ENCODE assay signal across 10 cellular contexts in the genomic region with DNA sequence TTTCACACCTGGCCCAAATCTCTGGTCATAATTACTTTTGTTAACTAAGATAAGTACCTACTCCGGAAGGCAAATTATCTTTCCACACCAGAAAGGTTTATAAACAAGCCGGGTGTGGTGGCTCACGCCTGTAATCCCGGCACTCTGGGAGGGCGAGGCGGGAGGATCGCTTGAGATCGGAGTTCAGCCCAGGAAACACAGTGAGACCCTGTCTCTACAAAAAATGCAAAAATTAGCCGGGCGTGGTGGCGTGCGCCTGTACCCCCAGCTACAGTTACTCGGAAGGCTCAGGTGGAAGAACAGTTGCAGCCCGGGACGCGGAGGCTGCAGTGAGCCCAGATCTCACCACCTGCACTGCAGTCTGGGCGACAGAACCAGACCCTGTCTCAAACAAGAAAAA. TPM values are rescaled to one million over a fixed set of nuclear protein-coding genes. Genes with fewer than 3 reads are reported as not detected.
DNase-seq lines count a peak whose midpoint lies in the region; ATAC-seq, FAIRE-seq and TF ChIP-seq lines count a peak whose summit lies in the region.
"Had no signal": no experiment of that assay in that cellular context is flagged by ENCODE, and none has a peak within 500 bp of the region (broad histone marks: within the 10 kb centered on the region; RNA-seq: fewer than 3 reads in every experiment).

No MANE protein-coding gene starts in this region.

- H3K27me3 Mint-ChIP-seq in activated naive CD8-positive, alpha-beta T cell treated with anti-CD3 and anti-CD28 coated beads for 36 hours = peaks cover 4% of the 10 kb centered on the region

- no peak for ATAC-seq in GM18873 (IDR thresholded peaks at IDR 0.05; ENCODE audit: low FRiP score, unreplicated experiment)

- H3K36me3 Mint-ChIP-seq in activated naive CD8-positive, alpha-beta T cell treated with anti-CD3 and anti-CD28 coated beads for 36 hours = peaks cover 44% of the 10 kb centered on the region

- H3K18ac ChIP-seq in mesenchymal stem cell (ENCODE audit: low read depth in 1 of 2, low read length in 2 of 2) = no peak overlapping the region

- H3K4me3 ChIP-seq in A673 (ENCODE audit: low read depth, low read length, poor library complexity, severe bottlenecking) (peak overlapping the region; percentile 94), GM23248 (peak overlapping the region; percentile 88), mesenchymal stem cell (ENCODE audit: insufficient read depth in 1 of 2, low read depth in 1 of 2, low read length in 2 of 2) (peak overlapping the region in 1 of 2 experiments; percentile 84)

- in situ Hi-C loops in GM23248 (cut with MboI) = no loop called here

- H3K9me3 ChIP-seq in A673 (ENCODE audit: low read depth, low read length, poor library complexity, severe bottlenecking) (no peaks in the 10 kb centered on the region), GM23248 (ENCODE audit: low read depth) (no peaks in the 10 kb centered on the region), mesenchymal stem cell (ENCODE audit: control insufficient read depth, low read length) (no peaks in the 10 kb centered on the region)

- H3K23ac ChIP-seq in mesenchymal stem cell (ENCODE audit: low read length in 2 of 2) = no peak overlapping the region

- H3K36me3 ChIP-seq in A673 (ENCODE audit: insufficient read depth, low read length, poor library complexity, severe bottlenecking) (no peaks in the 10 kb centered on the region), GM23248 (ENCODE audit: low read depth) (no peaks in the 10 kb centered on the region), mesenchymal stem cell (ENCODE audit: control insufficient read depth in 1 of 2, insufficient read depth in 2 of 2, low read depth in 1 of 2, low read length in 2 of 2) (peaks cover 3 to 5% of the 10 kb centered on the region in 2 experiments)

- H3K4me2 ChIP-seq in GM23248 (ENCODE audit: unreplicated experiment) (peak overlapping the region; percentile 97), mesenchymal stem cell (ENCODE audit: low read length, poor library complexity, severe bottlenecking) (peak overlapping the region; percentile 30)

- H2AK5ac ChIP-seq in mesenchymal stem cell (ENCODE audit: low read length, severe bottlenecking) = no peak overlapping the region

- H3K79me2 ChIP-seq in GM23248 (ENCODE audit: insufficient read depth) = peaks cover 68% of the 10 kb centered on the region

- peaks cover 19% of the 10 kb centered on the region for H3F3A ChIP-seq in GM23248 (ENCODE audit: insufficient read depth)

- H3K4me1 ChIP-seq in A673 (ENCODE audit: insufficient read depth, low read length, poor library complexity, severe bottlenecking) = peaks cover 35% of the 10 kb centered on the region
- peaks cover 28% of the 10 kb centered on the region for H3K4me1 ChIP-seq in GM23248 (ENCODE audit: insufficient read depth)
- H3K4me1 ChIP-seq in mesenchymal stem cell (ENCODE audit: control insufficient read depth, insufficient read depth, low read depth, low read length) = peaks cover 14% of the 10 kb centered on the region

- 83 to 88% methylated on average over 17 of the region's 17 CpGs for WGBS in GM23248 (ENCODE audit: low coverage in 1 of 2, low lambda C conversion rate in 2 of 2, missing lambda C conversion rate in 2 of 2), 2 experiments
- WGBS in mesenchymal stem cell = 86% methylated on average over 16 of the region's 17 CpGs

- H3K27ac ChIP-seq in A673 (ENCODE audit: low read depth, low read length, poor library complexity, severe bottlenecking) = no peak overlapping the region
- H3K27ac ChIP-seq in GM23248 = no peak overlapping the region
- H3K27ac ChIP-seq in mesenchymal stem cell (ENCODE audit: low read length, poor library complexity, severe bottlenecking) = no peak overlapping the region

- H2AFZ ChIP-seq in GM23248 (no peak overlapping the region), mesenchymal stem cell (ENCODE audit: low read depth, low read length) (no peak overlapping the region)

- no peaks in the 10 kb centered on the region for H3K9me2 ChIP-seq in GM23248 (ENCODE audit: insufficient read depth)

- no peak overlapping the region for H2BK5ac ChIP-seq in mesenchymal stem cell (ENCODE audit: low read depth, low read length, poor library complexity, severe bottlenecking)

- no peak overlapping the region for H3K14ac ChIP-seq in mesenchymal stem cell (ENCODE audit: low read length in 2 of 2)

- POLR2A ChIA-PET in A673 (lab: Charles Lee; ENCODE audit: low non-redundant PET) = no interaction called here

- intact Hi-C loops in A673 (cut with micrococcal nuclease; ENCODE audit: unreplicated experiment) = no loop called here

- H3K27me3 ChIP-seq in A673 (replicated peaks; ENCODE audit: insufficient read depth, low read depth, low read length, poor library complexity) (no peaks in the 10 kb centered on the region), GM23248 (replicated peaks; ENCODE audit: insufficient read depth) (no peaks in the 10 kb centered on the region), mesenchymal stem cell (ENCODE audit: control insufficient read depth in 1 of 2, insufficient read depth in 1 of 2, low read length in 2 of 2) (no peaks in the 10 kb centered on the region)

- no peak for TF ChIP-seq POLR2A in GM12892 (IDR thresholded peaks at IDR 0.05; ENCODE audit: low read depth, low read length)

- DNase-seq in A673 (ENCODE audit: low spot score) = no peak
- DNase-seq in GM23248 = no peak
- no peak for DNase-seq in activated naive CD8-positive, alpha-beta T cell treated with anti-CD3 and anti-CD28 coated beads for 36 hours
- DNase-seq in mesenchymal stem cell = no peak
- DNase-seq in stimulated activated CD4-positive, alpha-beta T cell treated with anti-CD3 and anti-CD28 coated beads, Interleukin-4, amount 100 ng/mL, for 4 hours = no peak
- no peak for DNase-seq in GM12892 (ENCODE audit: insufficient read length)
- DNase-seq in NCI-H187 (lab: John Stamatoyannopoulos, UW) = no peak
- DNase-seq: activated CD4-positive, alpha-beta T cell treated with anti-CD3 and anti-CD28 coated beads, Interleukin-2, amount 50 U/mL, for 48 hours had no signal

- H4K8ac ChIP-seq in mesenchymal stem cell (ENCODE audit: low read length) = no peak overlapping the region

- H2BK120ac ChIP-seq in mesenchymal stem cell (ENCODE audit: low read depth, low read length) = no peak overlapping the region

- H3K4me3 Mint-ChIP-seq in activated naive CD8-positive, alpha-beta T cell treated with anti-CD3 and anti-CD28 coated beads for 36 hours = peak overlapping the region; percentile 92

- CTCF ChIA-PET in A673 (lab: Charles Lee) = no interaction called here

- FAIRE-seq in GM12892 (lab: Jason Lieb, UNC) = no peak
- FAIRE-seq: GM18507 had no signal

- no TSS peak for BruUV-seq in A673 (replicated peaks; lab: Mats Ljungman, UMichigan)

- peaks cover 34% of the 10 kb centered on the region for H4K20me1 ChIP-seq in GM23248 (ENCODE audit: insufficient read depth)

- H3K4ac ChIP-seq in mesenchymal stem cell (ENCODE audit: low read depth in 1 of 2, low read length in 2 of 2) = no peak overlapping the region

- no peak for TF ChIP-seq CTCF in A673 (conservative IDR thresholded peaks at IDR 0.05; ENCODE audit: low read depth, low read length)

- H4K91ac ChIP-seq in mesenchymal stem cell (ENCODE audit: low read length) = no peak overlapping the region

- peak overlapping the region; percentile 87; the same call in 1 of the 2 replicates for H3K9ac ChIP-seq in GM23248
- peak overlapping the region; percentile 96 for H3K9ac ChIP-seq in mesenchymal stem cell (ENCODE audit: low read length)

- H2BK15ac ChIP-seq in mesenchymal stem cell (ENCODE audit: low read depth, poor library complexity, severe bottlenecking) = no peak overlapping the region

- H3K9me3 Mint-ChIP-seq in activated naive CD8-positive, alpha-beta T cell treated with anti-CD3 and anti-CD28 coated beads for 36 hours = no peaks in the 10 kb centered on the region

- no peaks in the 10 kb centered on the region for H3K79me1 ChIP-seq in mesenchymal stem cell (replicated peaks; ENCODE audit: low read length, poor library complexity, severe bottlenecking)

- H3K27ac Mint-ChIP-seq in activated naive CD8-positive, alpha-beta T cell treated with anti-CD3 and anti-CD28 coated beads for 36 hours = peak overlapping the region; percentile 77

- H3K4me1 Mint-ChIP-seq in activated naive CD8-positive, alpha-beta T cell treated with anti-CD3 and anti-CD28 coated beads for 36 hours = peaks cover 39% of the 10 kb centered on the region

- no peak overlapping the region for H2BK12ac ChIP-seq in mesenchymal stem cell (ENCODE audit: low read length in 2 of 2)

RNA-seq across cellular contexts. Expression of a gene that starts 2.1 kb away (rescaled TPM):
- total RNA-seq in A673 (2021) = 109 and 112 TPM in 2 replicates
- total RNA-seq in GM23248 (2014; rRNA removed; shearing (Covaris generic)) = 18.3 and 21.9 TPM in 2 replicates
- polyA plus RNA-seq in GM23248 (2016; fragmentation: Nextera tagmentation; extraction: Ambion mirVana) = 12.0 and 13.6 TPM in 2 replicates
- 100 to 1,000 TPM; 107 to 108 TPM for total RNA-seq in activated naive CD8-positive, alpha-beta T cell treated with anti-CD3 and anti-CD28 coated beads for 36 hours
- 23.4 TPM for polyA plus RNA-seq in mesenchymal stem cell (2013, experiment 1 of 2)
- 23.8 TPM for polyA plus RNA-seq in mesenchymal stem cell (2013, experiment 2 of 2)
- 56.2 TPM for polyA plus RNA-seq in GM12892 (2012; ENCODE audit: missing spikeins)
